In the genomic region with DNA sequence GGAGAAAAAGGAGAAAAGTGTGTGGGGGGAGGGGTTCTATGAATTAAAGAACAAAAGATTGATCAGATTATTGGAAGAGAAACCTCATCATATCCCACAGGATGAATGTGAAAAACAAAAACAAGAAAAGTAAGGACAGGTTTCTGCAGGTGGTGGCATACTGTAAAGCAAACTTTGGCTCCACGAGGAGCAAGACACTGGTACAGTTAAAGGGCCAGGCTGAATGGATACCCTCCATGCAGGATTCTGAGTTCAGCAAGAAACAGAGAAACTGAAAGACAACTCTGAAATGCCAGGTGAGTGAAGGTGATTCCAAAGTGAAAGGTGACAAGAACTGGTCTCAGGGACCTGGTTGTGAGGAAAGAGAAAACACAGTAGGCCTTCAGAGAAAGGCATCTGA, we compare ENCODE assay signal across 22 cellular contexts. TPM values are rescaled to one million over a fixed set of nuclear protein-coding genes. Genes with fewer than 3 reads are reported as not detected.
DNase-seq lines count a peak whose midpoint lies in the region; ATAC-seq, FAIRE-seq and TF ChIP-seq lines count a peak whose summit lies in the region.
"Had no signal": no experiment of that assay in that cellular context is flagged by ENCODE, and none has a peak within 500 bp of the region (broad histone marks: within the 10 kb centered on the region; RNA-seq: fewer than 3 reads in every experiment).

No MANE protein-coding gene starts in this region.

- no peak overlapping the region for H2AFZ ChIP-seq in H1 (ENCODE audit: low read length)

- H3K4ac ChIP-seq in H1 (replicated peaks; ENCODE audit: insufficient read length, low read depth, low read length) = peak overlapping the region; percentile 57

- 74% methylated on average over 1 of the region's 1 CpG for WGBS in HUES64
- 72% methylated on average over 1 of the region's 1 CpG; no CpG with 5 or more reads in 1 of the 2 experiments for WGBS in H1 (ENCODE audit: extremely low coverage in 1 of 2, insufficient coverage in 1 of 2, insufficient read length in 1 of 2, insufficient replicate concordance in 2 of 2, low coverage in 1 of 2, low lambda C conversion rate in 2 of 2, missing lambda C conversion rate in 1 of 2), 2 experiments

- no peaks in the 10 kb centered on the region; a peak in 1 of 4 replicates for H3K79me2 ChIP-seq in H1 (ENCODE audit: control insufficient read depth in 1 of 2, insufficient read depth in 2 of 2, low read length in 2 of 2)

- no peak overlapping the region for H2BK15ac ChIP-seq in H1 (ENCODE audit: low read length)

- H3K14ac ChIP-seq in H1 (ENCODE audit: insufficient read length) = no peak overlapping the region

- no peak for ATAC-seq in stimulated activated effector memory CD8-positive, alpha-beta T cell treated with anti-CD3 and anti-CD28 coated beads, Interleukin-12 subunit alpha, Interleukin-12 subunit beta, amount 100 ng/mL, for 72 hours
- ATAC-seq in HG03457 (IDR thresholded peaks at IDR 0.05; ENCODE audit: unreplicated experiment) (no peak), sciatic nerve (no peak)
- ATAC-seq: activated CD4-positive, CD25-positive, alpha-beta regulatory T cell treated with anti-CD3 and anti-CD28 coated beads, Interleukin-2, amount 50 U/mL, for 24 hours had no signal

- no peak for TF ChIP-seq CTCF in H1 (IDR thresholded peaks at IDR 0.05; ENCODE audit: control extremely low read depth in 1 of 3, insufficient read depth in 1 of 3, low read depth in 1 of 3, low read length in 3 of 3)

- no peak overlapping the region for H2BK5ac ChIP-seq in H1 (ENCODE audit: low read depth, low read length)

- DNase-seq in activated T-cell treated with anti-CD3 and anti-CD28 coated beads, Interleukin-2, amount 50 U/mL, for 24 hours = no peak
- DNase-seq in activated T-cell treated with anti-CD3 and anti-CD28 coated beads, Interleukin-2, amount 50 U/mL, for 1 hour = no peak
- DNase-seq in H1 (ENCODE audit: low read depth in 1 of 2, low spot score in 2 of 2) (no peak), inferior parietal cortex (ENCODE audit: extremely low spot score) (no peak), sciatic nerve (ENCODE audit: low spot score) (no peak)
- peak in 1 of 2 donors; percentile 38 for DNase-seq in stimulated activated effector memory CD8-positive, alpha-beta T cell treated with anti-CD3 and anti-CD28 coated beads, Interleukin-12 subunit alpha, Interleukin-12 subunit beta, amount 100 ng/mL, for 72 hours (ENCODE audit: low spot score in 2 of 2)
- DNase-seq: ACHN; amniotic stem cell; C1 segment of cervical spinal cord; NCI-H1092 treated with DMSO at 0.1 percent for 48 hours; NCI-H2081 treated with DMSO at 0.1 percent for 48 hours; stimulated activated CD4-positive, alpha-beta T cell treated with anti-CD3 and anti-CD28 coated beads, Interleukin-4, amount 100 ng/mL, for 24 hours; T-helper 9 cell; uterus had no signal

- peak overlapping the region; percentile 96 for H3K27ac Mint-ChIP-seq in activated T-cell treated with anti-CD3 and anti-CD28 coated beads, Interleukin-2, amount 50 U/mL, for 24 hours
- no peak overlapping the region for H3K27ac Mint-ChIP-seq in stimulated activated effector memory CD8-positive, alpha-beta T cell treated with anti-CD3 and anti-CD28 coated beads, Interleukin-12 subunit alpha, Interleukin-12 subunit beta, amount 100 ng/mL, for 72 hours
- H3K27ac Mint-ChIP-seq: dendritic cell treated with granulocyte-macrophage colony-stimulating factor and Interleukin-4, amounts not matched to agents 40 ng/mL and 50 ng/mL, for 4 days had no signal

- H3K9me3 Mint-ChIP-seq in activated T-cell treated with anti-CD3 and anti-CD28 coated beads, Interleukin-2, amount 50 U/mL, for 24 hours = no peaks in the 10 kb centered on the region
- H3K9me3 Mint-ChIP-seq in stimulated activated effector memory CD8-positive, alpha-beta T cell treated with anti-CD3 and anti-CD28 coated beads, Interleukin-12 subunit alpha, Interleukin-12 subunit beta, amount 100 ng/mL, for 72 hours = no peaks in the 10 kb centered on the region
- H3K9me3 Mint-ChIP-seq: dendritic cell treated with granulocyte-macrophage colony-stimulating factor and Interleukin-4, amounts not matched to agents 40 ng/mL and 50 ng/mL, for 4 days; neural crest cell had no signal

- H4K5ac ChIP-seq in H1 (ENCODE audit: insufficient read length, low read depth, low read length) = no peak overlapping the region

- TF ChIP-seq RAD21 in H1 (IDR thresholded peaks at IDR 0.05 in 1 of 2, conservative IDR thresholded peaks at IDR 0.05 in 1 of 2; ENCODE audit: low read depth in 2 of 2, low read length in 2 of 2) = no peak

- H3K4me2 ChIP-seq in H1 (ENCODE audit: insufficient read depth in 1 of 2, low read depth in 2 of 2, low read length in 2 of 2) = 0 out of 4 replicates have a peak overlapping the region, but pooled peaks of 1 of the 2 experiments have one; percentile 2

- H2BK12ac ChIP-seq in H1 (ENCODE audit: low read depth, low read length) = no peak overlapping the region; the same call in 1 of the 2 replicates

- no peak for FAIRE-seq in H1 (lab: Jason Lieb, UNC)
- FAIRE-seq: frontal cortex, GM12892, RCC 7860 had no signal

- no peaks in the 10 kb centered on the region for H3K23me2 ChIP-seq in H1 (ENCODE audit: low read depth, low read length)

- H3K4me3 Mint-ChIP-seq in activated T-cell treated with anti-CD3 and anti-CD28 coated beads, Interleukin-2, amount 50 U/mL, for 24 hours = peak overlapping the region; percentile 75
- peak overlapping the region; percentile 59 for H3K4me3 Mint-ChIP-seq in stimulated activated effector memory CD8-positive, alpha-beta T cell treated with anti-CD3 and anti-CD28 coated beads, Interleukin-12 subunit alpha, Interleukin-12 subunit beta, amount 100 ng/mL, for 72 hours
- H3K4me3 Mint-ChIP-seq: dendritic cell treated with granulocyte-macrophage colony-stimulating factor and Interleukin-4, amounts not matched to agents 40 ng/mL and 50 ng/mL, for 4 days; neural crest cell had no signal

- H3K27me3 ChIP-seq in HUES64 (ENCODE audit: insufficient read depth, low read length) = no peaks in the 10 kb centered on the region
- H3K27me3 ChIP-seq in H1 (replicated peaks in 1 of 4; ENCODE audit: control insufficient read depth in 3 of 4, extremely low read depth in 1 of 4, insufficient read depth in 3 of 4, low read length in 3 of 4) = no peaks in the 10 kb centered on the region
- H3K27me3 ChIP-seq: uterus had no signal

- peaks cover 6% of the 10 kb centered on the region for H3K4me1 ChIP-seq in HUES64 (ENCODE audit: insufficient read depth, low read length)
- peaks cover 0 to 9% (median 1%) of the 10 kb centered on the region in 4 experiments; a peak in 2 of 7 replicates for H3K4me1 ChIP-seq in H1 (replicated peaks in 1 of 4; ENCODE audit: control insufficient read depth in 3 of 4, insufficient read depth in 4 of 4, low read length in 3 of 4)

- no peak overlapping the region for H3K4me3 ChIP-seq in HUES64 (ENCODE audit: low read length)
- H3K4me3 ChIP-seq in H1 (ENCODE audit: extremely low read depth in 1 of 4, insufficient read depth in 2 of 4, low read depth in 3 of 4, low read length in 4 of 4) = no peak overlapping the region
- H3K4me3 ChIP-seq: uterus had no signal

- no peaks in the 10 kb centered on the region for H3K36me3 ChIP-seq in HUES64 (ENCODE audit: insufficient read depth, low read length)
- no peaks in the 10 kb centered on the region for H3K36me3 ChIP-seq in H1 (ENCODE audit: control insufficient read depth in 2 of 4, insufficient read depth in 4 of 4, low read length in 3 of 4)
- H3K36me3 ChIP-seq: uterus had no signal

- peak overlapping the region; percentile 39 for H3K27ac ChIP-seq in HUES64 (ENCODE audit: low read depth, low read length)
- H3K27ac ChIP-seq in H1 (ENCODE audit: low read depth, low read length) = peak overlapping the region; percentile 71; the same call in 1 of the 2 replicates
- H3K27ac ChIP-seq: uterus had no signal

- H3K9ac ChIP-seq in HUES64 (ENCODE audit: low read depth, low read length) (no peak overlapping the region), H1 (replicated peaks in 1 of 4; ENCODE audit: extremely low read depth in 1 of 4, low read depth in 3 of 4, low read length in 3 of 4) (no peak overlapping the region)

- intact Hi-C loops in sciatic nerve (cut with DNase I) = no loop called here

- H4K20me1 ChIP-seq in H1 (replicated peaks in 1 of 2; ENCODE audit: control insufficient read depth in 1 of 2, insufficient read depth in 2 of 2, low read length in 2 of 2) = peaks cover 0 to 2% of the 10 kb centered on the region in 2 experiments

- H4K8ac ChIP-seq in H1 (ENCODE audit: extremely low read depth, insufficient read depth, low read length) = no peak overlapping the region

- POLR2A ChIA-PET in H1 (lab: Charles Lee; ENCODE audit: partially characterized antibody) = no interaction called here

- H3K27me3 Mint-ChIP-seq in activated T-cell treated with anti-CD3 and anti-CD28 coated beads, Interleukin-2, amount 50 U/mL, for 24 hours = no peaks in the 10 kb centered on the region
- H3K27me3 Mint-ChIP-seq: dendritic cell treated with granulocyte-macrophage colony-stimulating factor and Interleukin-4, amounts not matched to agents 40 ng/mL and 50 ng/mL, for 4 days had no signal

- H4K91ac ChIP-seq in H1 (replicated peaks; ENCODE audit: insufficient read length, low read length) = no peak overlapping the region

- no peak overlapping the region for H2BK20ac ChIP-seq in H1 (ENCODE audit: low read length)

- H3K23ac ChIP-seq in H1 (ENCODE audit: insufficient read length) = no peak overlapping the region

- CTCF ChIA-PET in H1 (lab: Charles Lee; ENCODE audit: partially characterized antibody) = interaction anchor here (1.5 kb wide), 2 partner anchors 8 to 109 kb away, joined by 3 read pairs; no protein-coding TSS in a partner anchor

- H2BK120ac ChIP-seq in H1 (replicated peaks; ENCODE audit: low read depth, low read length) = no peak overlapping the region

- peaks cover 70% of the 10 kb centered on the region for H3K36me3 Mint-ChIP-seq in activated T-cell treated with anti-CD3 and anti-CD28 coated beads, Interleukin-2, amount 50 U/mL, for 24 hours (ENCODE audit: low read depth)
- H3K36me3 Mint-ChIP-seq in stimulated activated effector memory CD8-positive, alpha-beta T cell treated with anti-CD3 and anti-CD28 coated beads, Interleukin-12 subunit alpha, Interleukin-12 subunit beta, amount 100 ng/mL, for 72 hours = peaks cover 83% of the 10 kb centered on the region

- H3K18ac ChIP-seq in H1 (ENCODE audit: extremely low read depth, low read length) = no peak overlapping the region

- H3K9me3 ChIP-seq in HUES64 (ENCODE audit: insufficient read depth, low read depth, low read length) = no peaks in the 10 kb centered on the region
- H3K9me3 ChIP-seq in H1 (ENCODE audit: insufficient read depth in 2 of 2, low read depth in 1 of 2, low read length in 1 of 2) = no peaks in the 10 kb centered on the region
- H3K9me3 ChIP-seq: uterus had no signal

- no peaks in the 10 kb centered on the region; the same call in 1 of the 2 replicates for H3K79me1 ChIP-seq in H1 (ENCODE audit: low read depth, low read length)

- H2AK5ac ChIP-seq in H1 (ENCODE audit: low read depth, low read length) = no peak overlapping the region

- peaks cover 57% of the 10 kb centered on the region for H3K4me1 Mint-ChIP-seq in activated T-cell treated with anti-CD3 and anti-CD28 coated beads, Interleukin-2, amount 50 U/mL, for 24 hours (ENCODE audit: low read depth)
- peaks cover 51% of the 10 kb centered on the region for H3K4me1 Mint-ChIP-seq in stimulated activated effector memory CD8-positive, alpha-beta T cell treated with anti-CD3 and anti-CD28 coated beads, Interleukin-12 subunit alpha, Interleukin-12 subunit beta, amount 100 ng/mL, for 72 hours

- no peak overlapping the region for H3K56ac ChIP-seq in H1 (replicated peaks; ENCODE audit: insufficient read length, low read depth, low read length)

- TF ChIP-seq POLR2A in H1 (IDR thresholded peaks at IDR 0.05; ENCODE audit: control extremely low read depth in 1 of 2, low read depth in 2 of 2, low read length in 2 of 2) = no peak

- no peak for TF ChIP-seq EP300 in H1 (IDR thresholded peaks at IDR 0.05; ENCODE audit: borderline replicate concordance in 1 of 2, low read depth in 2 of 2, low read length in 2 of 2)

RNA-seq across cellular contexts. Expression of gene FYN, which starts 37.4 kb away (rescaled TPM):
- 68.1 TPM for polyA plus RNA-seq in HUES64 (2013, experiment 1 of 2)
- 68.6 TPM for polyA plus RNA-seq in HUES64 (2013, experiment 2 of 2)
- total RNA-seq in H1 (2021; fragmentation: NEBNext Ultra II Directional; extraction: Animal tissue kit (Norgen Biotek cat#: 25700)) = 92.5 and 97.2 TPM in 2 replicates
- 46.8 and 79.6 TPM in 2 replicates for polyA plus RNA-seq in H1 (2011; rRNA removed)
- polyA plus RNA-seq in H1 (2011; cell fraction: cytosol; rRNA removed) = 69.4 TPM
- polyA plus RNA-seq in H1 (2011; cell fraction: nucleus; rRNA removed) = 110 TPM
- 87.4 to 117 TPM (median 95.3 TPM) in 4 replicates for polyA plus RNA-seq in H1 (2012, experiment 1 of 2)
- 21.2 TPM for polyA plus RNA-seq in H1 (2012, experiment 2 of 2)
- 59.2 TPM for polyA plus RNA-seq in H1 (2013, experiment 1 of 2)
- polyA plus RNA-seq in H1 (2013, experiment 2 of 2) = 58.6 TPM
- polyA minus RNA-seq in H1 (2011; rRNA and poly(A)+ RNA removed) = 74.0 and 105 TPM in 2 replicates
- 39.4 TPM for polyA minus RNA-seq in H1 (2011; cell fraction: cytosol; rRNA and poly(A)+ RNA removed)
- 81.6 TPM for polyA minus RNA-seq in H1 (2011; cell fraction: nucleus; rRNA and poly(A)+ RNA removed)
- 173 TPM for total RNA-seq in sciatic nerve
